16 cellular contexts compared by ENCODE assay signal in genomic region chr7:1547777-1548437, GRCh38. TPM values are rescaled to one million over a fixed set of nuclear protein-coding genes. Genes with fewer than 3 reads are reported as not detected.
"Had no signal": no experiment of that assay in that cellular context is flagged by ENCODE, and none has a peak within 500 bp of the region (broad histone marks: within the 10 kb centered on the region; RNA-seq: fewer than 3 reads in every experiment).

No MANE protein-coding gene starts in this region.

- FAIRE-seq: colon, islet of Langerhans had no signal

- H3K27me3 ChIP-seq: cardiac muscle cell, foreskin keratinocyte, heart left ventricle, left lung, ovary had no signal

- H3K9me3 ChIP-seq: heart left ventricle, left lung, ovary had no signal

- H3K27ac ChIP-seq: cardiac muscle cell, foreskin keratinocyte, heart left ventricle, left lung, ovary, skin epidermis had no signal

- H3K9me3 Mint-ChIP-seq: activated CD4-positive, alpha-beta T cell treated with anti-CD3 and anti-CD28 coated beads, Interleukin-2, amount 10 ng/mL, durations not matched to agents 7 days and 5 days; nephron progenitor cell had no signal

- H3K4me1 Mint-ChIP-seq: activated CD8-positive, alpha-beta memory T cell treated with anti-CD3 and anti-CD28 coated beads, Interleukin-2, amount 10 ng/mL, durations not matched to agents 7 days and 5 days had no signal

- H3K27ac Mint-ChIP-seq: activated CD4-positive, alpha-beta T cell treated with anti-CD3 and anti-CD28 coated beads, Interleukin-2, amount 10 ng/mL, durations not matched to agents 7 days and 5 days; activated CD8-positive, alpha-beta memory T cell treated with anti-CD3 and anti-CD28 coated beads, Interleukin-2, amount 10 ng/mL, durations not matched to agents 7 days and 5 days; nephron progenitor cell had no signal

- H3K4me3 Mint-ChIP-seq: activated CD8-positive, alpha-beta memory T cell treated with anti-CD3 and anti-CD28 coated beads, Interleukin-2, amount 10 ng/mL, durations not matched to agents 7 days and 5 days; nephron progenitor cell had no signal

- H3K36me3 Mint-ChIP-seq: activated CD8-positive, alpha-beta memory T cell treated with anti-CD3 and anti-CD28 coated beads, Interleukin-2, amount 10 ng/mL, durations not matched to agents 7 days and 5 days had no signal

- ATAC-seq: activated CD8-positive, alpha-beta memory T cell treated with anti-CD3 and anti-CD28 coated beads, Interleukin-2, amount 10 ng/mL, durations not matched to agents 7 days and 5 days; foreskin keratinocyte; heart left ventricle; left lung had no signal

- H3K27me3 Mint-ChIP-seq: activated CD4-positive, alpha-beta T cell treated with anti-CD3 and anti-CD28 coated beads, Interleukin-2, amount 10 ng/mL, durations not matched to agents 7 days and 5 days; activated CD8-positive, alpha-beta memory T cell treated with anti-CD3 and anti-CD28 coated beads, Interleukin-2, amount 10 ng/mL, durations not matched to agents 7 days and 5 days had no signal

- H3K36me3 ChIP-seq: cardiac muscle cell, ovary had no signal

- DNase-seq: activated CD4-positive, alpha-beta T cell treated with anti-CD3 and anti-CD28 coated beads, Interleukin-2, amount 10 ng/mL, durations not matched to agents 7 days and 5 days; activated CD4-positive, CD25-positive, alpha-beta regulatory T cell; activated CD8-positive, alpha-beta memory T cell treated with anti-CD3 and anti-CD28 coated beads, Interleukin-2, amount 10 ng/mL, durations not matched to agents 7 days and 5 days; activated gamma-delta T cell treated with Interleukin-2 at 50 U/mL for 16 hours; activated T-cell treated with anti-CD3 and anti-CD28 coated beads, Interleukin-2, amount 50 U/mL, for 48 hours; foreskin keratinocyte; left lung; nephron progenitor cell; ovary; trophoblast cell had no signal

- H3K4me3 ChIP-seq: cardiac muscle cell, heart left ventricle, left lung, ovary, skin epidermis had no signal

RNA-seq across cellular contexts. Expression of gene TMEM184A, which starts 8.1 kb away (rescaled TPM):
- total RNA-seq: activated CD4-positive, alpha-beta T cell treated with anti-CD3 and anti-CD28 coated beads, Interleukin-2, amount 10 ng/mL, durations not matched to agents 7 days and 5 days; activated CD8-positive, alpha-beta memory T cell treated with anti-CD3 and anti-CD28 coated beads, Interleukin-2, amount 10 ng/mL, durations not matched to agents 7 days and 5 days; T-helper 1 cell treated with Interleukin-12 subunit alpha and Interleukin-12 subunit beta and Interleukin-4 antibody, amounts not matched to agents 30 ng/mL and 1 ng/mL, for 36 hours had no signal
